In genomic region chr6:122118945-122119506, GRCh38 we compare ENCODE assay signal across 38 cellular contexts.
"Had no signal": no experiment of that assay in that cellular context is flagged by ENCODE, and none has a peak within 500 bp of the region (broad histone marks: within the 10 kb centered on the region; RNA-seq: fewer than 3 reads in every experiment).

No MANE protein-coding gene starts in this region.

- H3K4me1 Mint-ChIP-seq: activated B cell treated with CpG ODN at 0.5 μM for 24 hours; activated CD4-positive, alpha-beta memory T cell treated with anti-CD3 and anti-CD28 coated beads, Interleukin-2, amount 10 ng/mL, durations not matched to agents 7 days and 5 days; activated CD4-positive, alpha-beta T cell treated with anti-CD3 and anti-CD28 coated beads, Interleukin-2, amount 10 ng/mL, durations not matched to agents 24 days and 14 days; activated CD8-positive, alpha-beta memory T cell treated with anti-CD3 and anti-CD28 coated beads, Interleukin-2, amount 10 ng/mL, durations not matched to agents 7 days and 5 days; activated naive CD4-positive, alpha-beta T cell treated with anti-CD3 and anti-CD28 coated beads, Interleukin-2, amount 10 ng/mL, durations not matched to agents 7 days and 5 days; activated naive CD4-positive, alpha-beta T cell treated with anti-CD3 and anti-CD28 coated beads, Interleukin-2, amount 50 U/mL, for 24 hours; activated naive CD8-positive, alpha-beta T cell treated with anti-CD3 and anti-CD28 coated beads, Interleukin-2, amount 10 ng/mL, durations not matched to agents 7 days and 5 days; activated naive CD8-positive, alpha-beta T cell treated with anti-CD3 and anti-CD28 coated beads, Interleukin-2, amount 50 U/mL, for 24 hours; central memory CD8-positive, alpha-beta T cell had no signal

- H3K36me3 ChIP-seq: ascending aorta, cardiac muscle cell had no signal

- H3K4me3 Mint-ChIP-seq: activated B cell treated with CpG ODN at 0.5 μM for 24 hours; activated CD4-positive, alpha-beta memory T cell treated with anti-CD3 and anti-CD28 coated beads, Interleukin-2, amount 10 ng/mL, durations not matched to agents 7 days and 5 days; activated CD4-positive, alpha-beta T cell treated with anti-CD3 and anti-CD28 coated beads, Interleukin-2, amount 10 ng/mL, durations not matched to agents 24 days and 14 days; activated CD8-positive, alpha-beta memory T cell treated with anti-CD3 and anti-CD28 coated beads, Interleukin-2, amount 10 ng/mL, durations not matched to agents 7 days and 5 days; activated CD8-positive, alpha-beta T cell treated with anti-CD3 and anti-CD28 coated beads, Interleukin-2, amount 10 ng/mL, durations not matched to agents 7 days and 5 days; activated naive CD4-positive, alpha-beta T cell treated with anti-CD3 and anti-CD28 coated beads, Interleukin-2, amount 10 ng/mL, durations not matched to agents 7 days and 5 days; activated naive CD4-positive, alpha-beta T cell treated with anti-CD3 and anti-CD28 coated beads, Interleukin-2, amount 50 U/mL, for 24 hours; activated naive CD8-positive, alpha-beta T cell; activated naive CD8-positive, alpha-beta T cell treated with anti-CD3 and anti-CD28 coated beads, Interleukin-2, amount 10 ng/mL, durations not matched to agents 7 days and 5 days; activated naive CD8-positive, alpha-beta T cell treated with anti-CD3 and anti-CD28 coated beads, Interleukin-2, amount 50 U/mL, for 24 hours; activated T-cell treated with anti-CD3 and anti-CD28 coated beads, Interleukin-2, amount 50 U/mL, for 24 hours; brain; central memory CD8-positive, alpha-beta T cell; T-helper 1 cell treated with Interleukin-12 subunit alpha and Interleukin-12 subunit beta and Interleukin-4 antibody, amounts not matched to agents 30 μg/mL and 1 μg/mL, for 36 hours; T-helper 2 cell treated with Interferon-gamma antibody and Interleukin-4, amounts not matched to agents 5 μg/mL and 100 μg/mL, for 36 hours had no signal

- ATAC-seq: activated CD8-positive, alpha-beta memory T cell treated with anti-CD3 and anti-CD28 coated beads, Interleukin-2, amount 10 ng/mL, durations not matched to agents 7 days and 5 days; activated CD8-positive, alpha-beta T cell treated with anti-CD3 and anti-CD28 coated beads, Interleukin-2, amount 10 ng/mL, durations not matched to agents 7 days and 5 days; activated naive CD8-positive, alpha-beta T cell treated with anti-CD3 and anti-CD28 coated beads, Interleukin-2, amount 50 U/mL, for 24 hours had no signal

- H3K27me3 Mint-ChIP-seq: activated B cell treated with CpG ODN at 0.5 μM for 24 hours; activated CD4-positive, alpha-beta memory T cell treated with anti-CD3 and anti-CD28 coated beads, Interleukin-2, amount 10 ng/mL, durations not matched to agents 7 days and 5 days; activated CD4-positive, alpha-beta T cell treated with anti-CD3 and anti-CD28 coated beads, Interleukin-2, amount 10 ng/mL, durations not matched to agents 24 days and 14 days; activated CD8-positive, alpha-beta memory T cell treated with anti-CD3 and anti-CD28 coated beads, Interleukin-2, amount 10 ng/mL, durations not matched to agents 7 days and 5 days; activated naive CD4-positive, alpha-beta T cell treated with anti-CD3 and anti-CD28 coated beads, Interleukin-2, amount 10 ng/mL, durations not matched to agents 7 days and 5 days; activated naive CD8-positive, alpha-beta T cell treated with anti-CD3 and anti-CD28 coated beads, Interleukin-2, amount 10 ng/mL, durations not matched to agents 7 days and 5 days; activated naive CD8-positive, alpha-beta T cell treated with anti-CD3 and anti-CD28 coated beads, Interleukin-2, amount 50 U/mL, for 24 hours; activated T-cell treated with anti-CD3 and anti-CD28 coated beads, Interleukin-2, amount 50 U/mL, for 24 hours; central memory CD8-positive, alpha-beta T cell had no signal

- H3K27ac ChIP-seq: ascending aorta, cardiac muscle cell, VCaP had no signal

- H3K36me3 Mint-ChIP-seq: activated CD8-positive, alpha-beta memory T cell treated with anti-CD3 and anti-CD28 coated beads, Interleukin-2, amount 10 ng/mL, durations not matched to agents 7 days and 5 days; activated naive CD4-positive, alpha-beta T cell treated with anti-CD3 and anti-CD28 coated beads, Interleukin-2, amount 10 ng/mL, durations not matched to agents 7 days and 5 days; activated naive CD4-positive, alpha-beta T cell treated with anti-CD3 and anti-CD28 coated beads, Interleukin-2, amount 50 U/mL, for 24 hours; activated naive CD8-positive, alpha-beta T cell; activated naive CD8-positive, alpha-beta T cell treated with anti-CD3 and anti-CD28 coated beads, Interleukin-2, amount 10 ng/mL, durations not matched to agents 7 days and 5 days; brain had no signal

- DNase-seq: activated B cell treated with CpG ODN at 0.5 μM for 24 hours; activated CD4-positive, alpha-beta memory T cell treated with anti-CD3 and anti-CD28 coated beads, Interleukin-2, amount 10 ng/mL, durations not matched to agents 7 days and 5 days; activated CD4-positive, alpha-beta T cell treated with anti-CD3 and anti-CD28 coated beads for 4 hours; activated CD4-positive, alpha-beta T cell treated with anti-CD3 and anti-CD28 coated beads, Interleukin-2, amount 10 ng/mL, durations not matched to agents 24 days and 14 days; activated CD4-positive, alpha-beta T cell treated with anti-CD3 and anti-CD28 coated beads, Interleukin-2, amount 50 U/mL, for 1 hour; activated CD4-positive, alpha-beta T cell treated with anti-CD3 and anti-CD28 coated beads, Interleukin-2, amount 50 U/mL, for 4 hours; activated CD4-positive, CD25-positive, alpha-beta regulatory T cell treated with anti-CD3 and anti-CD28 coated beads, Interleukin-2, amount 50 U/mL, for 72 hours; activated CD8-positive, alpha-beta memory T cell treated with anti-CD3 and anti-CD28 coated beads for 24 hours; activated CD8-positive, alpha-beta memory T cell treated with anti-CD3 and anti-CD28 coated beads, Interleukin-2, amount 10 ng/mL, durations not matched to agents 7 days and 5 days; activated CD8-positive, alpha-beta memory T cell treated with anti-CD3 and anti-CD28 coated beads, Interleukin-2, amount 50 U/mL, for 48 hours; activated CD8-positive, alpha-beta T cell treated with anti-CD3 and anti-CD28 coated beads, Interleukin-2, amount 10 ng/mL, durations not matched to agents 7 days and 5 days; activated effector memory CD4-positive, alpha-beta T cell treated with Interleukin-2 at 50 U/mL for 16 hours; activated gamma-delta T cell; activated naive CD4-positive, alpha-beta T cell treated with anti-CD3 and anti-CD28 coated beads, Interleukin-2, amount 10 ng/mL, durations not matched to agents 7 days and 5 days; activated naive CD4-positive, alpha-beta T cell treated with Interleukin-2 at 50 U/mL for 16 hours; activated naive CD8-positive, alpha-beta T cell treated with anti-CD3 and anti-CD28 coated beads, Interleukin-2, amount 10 ng/mL, durations not matched to agents 7 days and 5 days; activated naive CD8-positive, alpha-beta T cell treated with anti-CD3 and anti-CD28 coated beads, Interleukin-2, amount 50 U/mL, for 24 hours; activated T-cell treated with anti-CD3 and anti-CD28 coated beads, Interleukin-2, amount 50 U/mL, for 24 hours; activated T-cell treated with anti-CD3 and anti-CD28 coated beads, Interleukin-2, amount 50 U/mL, for 48 hours; amygdala; anterior cingulate cortex; caudate nucleus; cerebellar nuclear complex; T-helper 1 cell; T-helper 2 cell; T-helper 9 cell had no signal

- H3K27me3 ChIP-seq: ascending aorta, cardiac muscle cell had no signal

- H3K4me3 ChIP-seq: ascending aorta, cardiac muscle cell had no signal

- FAIRE-seq: bronchial epithelial cell, TTC549 had no signal

- H3K27ac Mint-ChIP-seq: activated B cell treated with CpG ODN at 0.5 μM for 24 hours; activated CD4-positive, alpha-beta memory T cell treated with anti-CD3 and anti-CD28 coated beads, Interleukin-2, amount 10 ng/mL, durations not matched to agents 7 days and 5 days; activated CD4-positive, alpha-beta T cell treated with anti-CD3 and anti-CD28 coated beads, Interleukin-2, amount 10 ng/mL, durations not matched to agents 24 days and 14 days; activated CD8-positive, alpha-beta memory T cell treated with anti-CD3 and anti-CD28 coated beads, Interleukin-2, amount 10 ng/mL, durations not matched to agents 7 days and 5 days; activated CD8-positive, alpha-beta T cell treated with anti-CD3 and anti-CD28 coated beads, Interleukin-2, amount 10 ng/mL, durations not matched to agents 7 days and 5 days; activated naive CD4-positive, alpha-beta T cell treated with anti-CD3 and anti-CD28 coated beads, Interleukin-2, amount 10 ng/mL, durations not matched to agents 7 days and 5 days; activated naive CD4-positive, alpha-beta T cell treated with anti-CD3 and anti-CD28 coated beads, Interleukin-2, amount 50 U/mL, for 24 hours; activated naive CD8-positive, alpha-beta T cell; activated naive CD8-positive, alpha-beta T cell treated with anti-CD3 and anti-CD28 coated beads, Interleukin-2, amount 10 ng/mL, durations not matched to agents 7 days and 5 days; activated naive CD8-positive, alpha-beta T cell treated with anti-CD3 and anti-CD28 coated beads, Interleukin-2, amount 50 U/mL, for 24 hours; activated T-cell treated with anti-CD3 and anti-CD28 coated beads, Interleukin-2, amount 50 U/mL, for 24 hours; activated T-helper 2 cell treated with anti-CD3 and anti-CD28 coated beads, Interferon-gamma antibody, Interleukin-2, Interleukin-4, amounts not matched to agents 10 μg/mL and 5 μg/mL and 100 μg/mL, durations not matched to agents 14 hours and 24 hours and 36 hours; brain; T-helper 1 cell treated with Interleukin-12 subunit alpha and Interleukin-12 subunit beta and Interleukin-4 antibody, amounts not matched to agents 30 μg/mL and 1 μg/mL, for 36 hours; T-helper 2 cell treated with Interferon-gamma antibody and Interleukin-4, amounts not matched to agents 5 μg/mL and 100 μg/mL, for 36 hours had no signal

- H3K9me3 Mint-ChIP-seq: activated B cell treated with CpG ODN at 0.5 μM for 24 hours; activated CD4-positive, alpha-beta memory T cell treated with anti-CD3 and anti-CD28 coated beads, Interleukin-2, amount 10 ng/mL, durations not matched to agents 7 days and 5 days; activated CD4-positive, alpha-beta T cell treated with anti-CD3 and anti-CD28 coated beads, Interleukin-2, amount 10 ng/mL, durations not matched to agents 24 days and 14 days; activated naive CD4-positive, alpha-beta T cell treated with anti-CD3 and anti-CD28 coated beads, Interleukin-2, amount 10 ng/mL, durations not matched to agents 7 days and 5 days; activated naive CD4-positive, alpha-beta T cell treated with anti-CD3 and anti-CD28 coated beads, Interleukin-2, amount 50 U/mL, for 24 hours; activated naive CD8-positive, alpha-beta T cell treated with anti-CD3 and anti-CD28 coated beads, Interleukin-2, amount 10 ng/mL, durations not matched to agents 7 days and 5 days; activated naive CD8-positive, alpha-beta T cell treated with anti-CD3 and anti-CD28 coated beads, Interleukin-2, amount 50 U/mL, for 24 hours; activated T-cell treated with anti-CD3 and anti-CD28 coated beads, Interleukin-2, amount 50 U/mL, for 24 hours; activated T-helper 2 cell treated with anti-CD3 and anti-CD28 coated beads, Interferon-gamma antibody, Interleukin-2, Interleukin-4, amounts not matched to agents 10 μg/mL and 5 μg/mL and 100 μg/mL, durations not matched to agents 14 hours and 24 hours and 36 hours; brain; central memory CD8-positive, alpha-beta T cell; T-helper 1 cell treated with Interleukin-12 subunit alpha and Interleukin-12 subunit beta and Interleukin-4 antibody, amounts not matched to agents 30 μg/mL and 1 μg/mL, for 36 hours; T-helper 2 cell treated with Interferon-gamma antibody and Interleukin-4, amounts not matched to agents 5 μg/mL and 100 μg/mL, for 36 hours had no signal

- H3K9me3 ChIP-seq: ascending aorta had no signal
